ENCODE assay signal across 8 cellular contexts in genomic region chr12:104569348-104570173, GRCh38.
DNase-seq lines count a peak whose midpoint lies in the region; ATAC-seq and TF ChIP-seq lines count a peak whose summit lies in the region.

No MANE protein-coding gene starts in this region.

- H3K9ac ChIP-seq in SK-N-SH = no peak overlapping the region

- no peak for TF ChIP-seq CTCF in CD8-positive, alpha-beta T cell (IDR thresholded peaks at IDR 0.05)
- TF ChIP-seq CTCF in mucosa of descending colon (IDR thresholded peaks at IDR 0.05) (no peak), SK-N-SH (IDR thresholded peaks at IDR 0.05) (no peak), breast epithelium (IDR thresholded peaks at IDR 0.05) (no peak)

- H3K9me2 ChIP-seq in SK-N-SH = no peaks in the 10 kb centered on the region

- peak overlapping the region; percentile 86 for H3K27ac Mint-ChIP-seq in CD8-positive, alpha-beta T cell
- H3K27ac Mint-ChIP-seq in activated CD8-positive, alpha-beta T cell treated with anti-CD3 and anti-CD28 coated beads, Interleukin-2, amount 10 ng/mL, durations not matched to agents 7 days and 5 days = peak overlapping the region; percentile 86

- no peaks in the 10 kb centered on the region for H3K27me3 Mint-ChIP-seq in CD8-positive, alpha-beta T cell (ENCODE audit: low read depth)
- H3K27me3 Mint-ChIP-seq in activated CD8-positive, alpha-beta T cell treated with anti-CD3 and anti-CD28 coated beads, Interleukin-2, amount 10 ng/mL, durations not matched to agents 7 days and 5 days (ENCODE audit: low read depth) = no peaks in the 10 kb centered on the region

- ATAC-seq in CD8-positive, alpha-beta T cell = peak; percentile 87
- peak; percentile 82 for ATAC-seq in GM19452 (IDR thresholded peaks at IDR 0.05; ENCODE audit: unreplicated experiment)
- peak; percentile 87 for ATAC-seq in HG03460 (IDR thresholded peaks at IDR 0.05; ENCODE audit: unreplicated experiment)
- ATAC-seq in activated CD8-positive, alpha-beta T cell treated with anti-CD3 and anti-CD28 coated beads, Interleukin-2, amount 10 ng/mL, durations not matched to agents 7 days and 5 days = peak; percentile 83
- ATAC-seq in mucosa of descending colon = peak; percentile 84

- H3K36me3 Mint-ChIP-seq in CD8-positive, alpha-beta T cell = peaks cover 7% of the 10 kb centered on the region
- H3K36me3 Mint-ChIP-seq in activated CD8-positive, alpha-beta T cell treated with anti-CD3 and anti-CD28 coated beads, Interleukin-2, amount 10 ng/mL, durations not matched to agents 7 days and 5 days (ENCODE audit: low read depth) = peaks cover 61% of the 10 kb centered on the region

- no peaks in the 10 kb centered on the region for H3K27me3 ChIP-seq in CD8-positive, alpha-beta T cell (ENCODE audit: insufficient read depth, low read length)
- H3K27me3 ChIP-seq in SK-N-SH (ENCODE audit: insufficient read depth) (no peaks in the 10 kb centered on the region), breast epithelium (no peaks in the 10 kb centered on the region)

- no peak overlapping the region for H3K4me2 ChIP-seq in SK-N-SH

- no peaks in the 10 kb centered on the region for H4K20me1 ChIP-seq in SK-N-SH (ENCODE audit: insufficient read depth)

- intact Hi-C loops in CD8-positive, alpha-beta T cell (cut with DNase I, micrococcal nuclease) = loop anchor here (2.0 to 5.0 kb wide), 3 partner anchors 51 to 113 kb away; partner anchors contain the start of gene CHST11 (in 2 of the 2)
- intact Hi-C loops in mucosa of descending colon (cut with DNase I, micrococcal nuclease) = no loop called here
- intact Hi-C loops in breast epithelium (cut with DNase I; ENCODE audit: low total_unique reads) = no loop called here

- H3K4me3 Mint-ChIP-seq in CD8-positive, alpha-beta T cell = peak overlapping the region; percentile 61
- H3K4me3 Mint-ChIP-seq in activated CD8-positive, alpha-beta T cell treated with anti-CD3 and anti-CD28 coated beads, Interleukin-2, amount 10 ng/mL, durations not matched to agents 7 days and 5 days = peak overlapping the region; percentile 45

- H3K9me3 Mint-ChIP-seq in CD8-positive, alpha-beta T cell = peaks cover 4% of the 10 kb centered on the region
- peaks cover 15% of the 10 kb centered on the region for H3K9me3 Mint-ChIP-seq in activated CD8-positive, alpha-beta T cell treated with anti-CD3 and anti-CD28 coated beads, Interleukin-2, amount 10 ng/mL, durations not matched to agents 7 days and 5 days (ENCODE audit: insufficient read depth)

- POLR2A ChIA-PET in CD8-positive, alpha-beta T cell (lab: Charles Lee) = interaction anchor here (1.3 to 1.4 kb wide), 2 partner anchors 15 to 28 kb away, joined by 3 read pairs; no protein-coding TSS in a partner anchor
- POLR2A ChIA-PET in activated CD8-positive, alpha-beta T cell treated with anti-CD3 and anti-CD28 coated beads, Interleukin-2, amount 10 ng/mL, durations not matched to agents 7 days and 5 days (lab: Charles Lee) = interaction anchor here (0.6 to 3.5 kb wide), 14 partner anchors 10 to 188 kb away, joined by 3 to 33 read pairs (median 4); partner anchors contain the start of gene CHST11
- POLR2A ChIA-PET in SK-N-SH (lab: Yijun Ruan, JAX) = no interaction called here

- no peak for TF ChIP-seq RAD21 in SK-N-SH (IDR thresholded peaks at IDR 0.05; ENCODE audit: low read length)

- peak; percentile 18 to 74 (median 48) for DNase-seq in CD8-positive, alpha-beta T cell
- DNase-seq in activated CD8-positive, alpha-beta T cell treated with anti-CD3 and anti-CD28 coated beads, Interleukin-2, amount 10 ng/mL, durations not matched to agents 7 days and 5 days = peak; percentile 87
- peak in 2 of 3 donors; percentile 31 to 43 for DNase-seq in mucosa of descending colon
- no peak for DNase-seq in SK-N-SH
- DNase-seq in breast epithelium (ENCODE audit: low spot score in 2 of 2) = no peak
- no peak for DNase-seq in hepatic stellate cell (ENCODE audit: low spot score)

- H3K27ac ChIP-seq in CD8-positive, alpha-beta T cell (ENCODE audit: low read depth, low read length) = no peak overlapping the region
- H3K27ac ChIP-seq in SK-N-SH (ENCODE audit: low read depth in 2 of 2, low read length in 1 of 2) (no peak overlapping the region), breast epithelium (no peak overlapping the region)

- CTCF ChIA-PET in CD8-positive, alpha-beta T cell (lab: Charles Lee) = interaction anchor here (0.5 to 1.9 kb wide), 7 partner anchors 26 to 188 kb away, joined by 3 to 6 read pairs (median 4); no protein-coding TSS in a partner anchor
- CTCF ChIA-PET in activated CD8-positive, alpha-beta T cell treated with anti-CD3 and anti-CD28 coated beads, Interleukin-2, amount 10 ng/mL, durations not matched to agents 7 days and 5 days (lab: Charles Lee) = interaction anchor here (0.7 to 4.8 kb wide), 22 partner anchors 10 to 187 kb away, joined by 3 to 41 read pairs (median 4); partner anchors contain the start of gene CHST11
- CTCF ChIA-PET in SK-N-SH (lab: Yijun Ruan, JAX) = no interaction called here

- 87% methylated on average over 5 of the region's 8 CpGs for WGBS in SK-N-SH (ENCODE audit: low lambda C conversion rate)

- H3K4me1 ChIP-seq in CD8-positive, alpha-beta T cell (ENCODE audit: insufficient read depth, low read length) = peaks cover 32% of the 10 kb centered on the region
- H3K4me1 ChIP-seq in mucosa of descending colon (ENCODE audit: low read depth) = no peaks in the 10 kb centered on the region
- H3K4me1 ChIP-seq in SK-N-SH (ENCODE audit: control insufficient read depth in 1 of 2, insufficient read depth in 2 of 2, low read depth in 1 of 2, low read length in 1 of 2) = peaks cover 0 to 9% of the 10 kb centered on the region in 2 experiments; a peak in 1 of 4 replicates
- H3K4me1 ChIP-seq in breast epithelium = no peaks in the 10 kb centered on the region

- no peaks in the 10 kb centered on the region for H3K9me3 ChIP-seq in CD8-positive, alpha-beta T cell (ENCODE audit: low read length)
- no peaks in the 10 kb centered on the region for H3K9me3 ChIP-seq in mucosa of descending colon
- H3K9me3 ChIP-seq in SK-N-SH = no peaks in the 10 kb centered on the region
- no peaks in the 10 kb centered on the region for H3K9me3 ChIP-seq in breast epithelium

- H3K36me3 ChIP-seq in CD8-positive, alpha-beta T cell (ENCODE audit: insufficient read depth, low read length) = no peaks in the 10 kb centered on the region
- H3K36me3 ChIP-seq in mucosa of descending colon (ENCODE audit: low read depth) = no peaks in the 10 kb centered on the region
- no peaks in the 10 kb centered on the region for H3K36me3 ChIP-seq in SK-N-SH (replicated peaks in 1 of 2; ENCODE audit: control insufficient read depth in 1 of 2, insufficient read depth in 2 of 2, low read length in 1 of 2)
- H3K36me3 ChIP-seq in breast epithelium = no peaks in the 10 kb centered on the region

- no peak for TF ChIP-seq EP300 in SK-N-SH (IDR thresholded peaks at IDR 0.05; ENCODE audit: borderline replicate concordance in 1 of 2, low read depth in 1 of 2, low read length in 1 of 2)

- H3K4me3 ChIP-seq in CD8-positive, alpha-beta T cell (ENCODE audit: low read depth, low read length) = no peak overlapping the region
- H3K4me3 ChIP-seq in mucosa of descending colon (no peak overlapping the region), SK-N-SH (ENCODE audit: low read depth in 2 of 2, low read length in 1 of 2) (no peak overlapping the region), breast epithelium (no peak overlapping the region)

- H3F3A ChIP-seq in SK-N-SH (replicated peaks; ENCODE audit: insufficient read depth) = no peaks in the 10 kb centered on the region

- H2AFZ ChIP-seq in SK-N-SH (ENCODE audit: low read depth) = no peak overlapping the region

- H3K79me2 ChIP-seq in SK-N-SH (ENCODE audit: insufficient read depth) = no peaks in the 10 kb centered on the region

- TF ChIP-seq POLR2A in breast epithelium (IDR thresholded peaks at IDR 0.05) = no peak

- peaks cover 56% of the 10 kb centered on the region for H3K4me1 Mint-ChIP-seq in CD8-positive, alpha-beta T cell (ENCODE audit: low read depth)
- H3K4me1 Mint-ChIP-seq in activated CD8-positive, alpha-beta T cell treated with anti-CD3 and anti-CD28 coated beads, Interleukin-2, amount 10 ng/mL, durations not matched to agents 7 days and 5 days (ENCODE audit: low read depth) = peaks cover 71% of the 10 kb centered on the region

TF ChIP-seq in SK-N-SH, 30 proteins besides CTCF, POLR2A, EP300 and RAD21 (continues in another document):
- TF ChIP-seq RXRA (IDR thresholded peaks at IDR 0.05; ENCODE audit: borderline replicate concordance, low read depth) (no peak), JUND (IDR thresholded peaks at IDR 0.05) (no peak), USF1 (IDR thresholded peaks at IDR 0.05; ENCODE audit: borderline replicate concordance, low read depth) (no peak), NFIC (IDR thresholded peaks at IDR 0.05; ENCODE audit: borderline replicate concordance) (no peak), SIN3A (IDR thresholded peaks at IDR 0.05; ENCODE audit: borderline replicate concordance, low read depth, low read length) (no peak), RFX5 (IDR thresholded peaks at IDR 0.05; ENCODE audit: low read length) (no peak), CHD2 (IDR thresholded peaks at IDR 0.05; ENCODE audit: low read length, partially characterized antibody) (no peak), MEF2A (IDR thresholded peaks at IDR 0.05; ENCODE audit: borderline replicate concordance, low read depth) (no peak)

Comparison
In these comparisons a context has a peak if more than half of its experiments do, and no peak if none do; other contexts are left out.
1. DNase-seq: peak in CD8-positive, alpha-beta T cell (7 of 7), activated CD8-positive, alpha-beta T cell treated with anti-CD3 and anti-CD28 coated beads, Interleukin-2, amount 10 ng/mL, durations not matched to agents 7 days and 5 days (single experiment) and mucosa of descending colon (2 of 3); none in SK-N-SH (single experiment), breast epithelium (0 of 2) and hepatic stellate cell (single experiment).
2. intact Hi-C loops: an anchor here in CD8-positive, alpha-beta T cell (2.0 to 5.0 kb wide); none called in mucosa of descending colon and breast epithelium.
3. Peak in every context shown above with its lines, with median percentiles within 50 percentile points of each other: ATAC-seq.